ENCODE assay signal across 28 cellular contexts in genomic region chr11:92409956-92410355, GRCh38.
"Had no signal": no experiment of that assay in that cellular context is flagged by ENCODE, and none has a peak within 500 bp of the region (broad histone marks: within the 10 kb centered on the region; RNA-seq: fewer than 3 reads in every experiment).

No MANE protein-coding gene starts in this region.

- DNase-seq: activated CD4-positive, alpha-beta T cell treated with anti-CD3 and anti-CD28 coated beads for 36 hours; activated CD4-positive, alpha-beta T cell treated with anti-CD3 and anti-CD28 coated beads, Interleukin-2, amount 10 ng/mL, durations not matched to agents 7 days and 5 days; activated CD4-positive, alpha-beta T cell treated with anti-CD3 and anti-CD28 coated beads, Interleukin-2, amount 50 U/mL, for 48 hours; activated CD8-positive, alpha-beta T cell treated with anti-CD3 and anti-CD28 coated beads, Interleukin-2, amount 10 ng/mL, durations not matched to agents 7 days and 5 days; activated gamma-delta T cell; activated naive CD4-positive, alpha-beta T cell treated with Interleukin-2 at 50 U/mL for 16 hours; activated naive CD8-positive, alpha-beta T cell treated with anti-CD3 and anti-CD28 coated beads, Interleukin-2, amount 10 ng/mL, durations not matched to agents 7 days and 5 days; activated T-cell treated with anti-CD3 and anti-CD28 coated beads, Interleukin-2, amount 50 U/mL, for 24 hours; amygdala; Karpas-422; KBM-7; MG63; NCI-H1092; NCI-H1436 treated with DMSO at 0.1 percent for 48 hours; NCI-H1694 treated with DMSO at 0.1 percent for 48 hours; NCI-H2029; NCI-H2171 treated with DMSO at 0.1 percent for 48 hours; NCI-H510A treated with DMSO at 0.1 percent for 48 hours; SHP77; SJCRH30; T1000 had no signal

- H3K9me3 ChIP-seq: ascending aorta, MG63, SJCRH30 had no signal

- H3K27me3 Mint-ChIP-seq: activated CD4-positive, alpha-beta T cell treated with anti-CD3 and anti-CD28 coated beads for 36 hours; activated CD4-positive, alpha-beta T cell treated with anti-CD3 and anti-CD28 coated beads, Interleukin-2, amount 10 ng/mL, durations not matched to agents 7 days and 5 days; activated naive CD4-positive, alpha-beta T cell treated with anti-CD3 and anti-CD28 coated beads, Interleukin-2, amount 50 U/mL, for 24 hours; activated naive CD8-positive, alpha-beta T cell treated with anti-CD3 and anti-CD28 coated beads, Interleukin-2, amount 10 ng/mL, durations not matched to agents 7 days and 5 days; activated T-cell treated with anti-CD3 and anti-CD28 coated beads, Interleukin-2, amount 50 U/mL, for 24 hours; central memory CD8-positive, alpha-beta T cell had no signal

- H3K4me3 ChIP-seq: ascending aorta, cardiac muscle cell, MG63, SJCRH30, SK-N-MC had no signal

- H3K4me1 ChIP-seq: SJCRH30 had no signal

- H3K4me3 Mint-ChIP-seq: activated CD4-positive, alpha-beta T cell treated with anti-CD3 and anti-CD28 coated beads for 36 hours; activated CD4-positive, alpha-beta T cell treated with anti-CD3 and anti-CD28 coated beads, Interleukin-2, amount 10 ng/mL, durations not matched to agents 7 days and 5 days; activated CD8-positive, alpha-beta T cell treated with anti-CD3 and anti-CD28 coated beads, Interleukin-2, amount 10 ng/mL, durations not matched to agents 7 days and 5 days; activated naive CD4-positive, alpha-beta T cell treated with anti-CD3 and anti-CD28 coated beads, Interleukin-2, amount 50 U/mL, for 24 hours; activated naive CD8-positive, alpha-beta T cell treated with anti-CD3 and anti-CD28 coated beads, Interleukin-2, amount 10 ng/mL, durations not matched to agents 7 days and 5 days; activated T-cell treated with anti-CD3 and anti-CD28 coated beads, Interleukin-2, amount 50 U/mL, for 24 hours; central memory CD8-positive, alpha-beta T cell had no signal

- H3K36me3 Mint-ChIP-seq: activated naive CD4-positive, alpha-beta T cell treated with anti-CD3 and anti-CD28 coated beads, Interleukin-2, amount 50 U/mL, for 24 hours; activated naive CD8-positive, alpha-beta T cell treated with anti-CD3 and anti-CD28 coated beads, Interleukin-2, amount 10 ng/mL, durations not matched to agents 7 days and 5 days had no signal

- H3K36me3 ChIP-seq: ascending aorta, cardiac muscle cell, MG63, SJCRH30 had no signal

- H3K27ac Mint-ChIP-seq: activated CD4-positive, alpha-beta T cell treated with anti-CD3 and anti-CD28 coated beads for 36 hours; activated CD4-positive, alpha-beta T cell treated with anti-CD3 and anti-CD28 coated beads, Interleukin-2, amount 10 ng/mL, durations not matched to agents 7 days and 5 days; activated CD8-positive, alpha-beta T cell treated with anti-CD3 and anti-CD28 coated beads, Interleukin-2, amount 10 ng/mL, durations not matched to agents 7 days and 5 days; activated naive CD4-positive, alpha-beta T cell treated with anti-CD3 and anti-CD28 coated beads, Interleukin-2, amount 50 U/mL, for 24 hours; activated naive CD8-positive, alpha-beta T cell treated with anti-CD3 and anti-CD28 coated beads, Interleukin-2, amount 10 ng/mL, durations not matched to agents 7 days and 5 days; activated T-cell treated with anti-CD3 and anti-CD28 coated beads, Interleukin-2, amount 50 U/mL, for 24 hours; activated T-helper 2 cell treated with anti-CD3 and anti-CD28 coated beads, Interferon-gamma antibody, Interleukin-2, Interleukin-4, amounts not matched to agents 10 μg/mL and 5 μg/mL and 100 μg/mL, durations not matched to agents 14 hours and 24 hours and 36 hours had no signal

- H3K27me3 ChIP-seq: ascending aorta, cardiac muscle cell, MG63, SJCRH30 had no signal

- ATAC-seq: activated CD4-positive, alpha-beta T cell treated with anti-CD3 and anti-CD28 coated beads for 36 hours; activated CD4-positive, CD25-positive, alpha-beta regulatory T cell treated with anti-CD3 and anti-CD28 coated beads, Interleukin-2, amount 50 U/mL, for 24 hours; activated CD8-positive, alpha-beta T cell treated with anti-CD3 and anti-CD28 coated beads, Interleukin-2, amount 10 ng/mL, durations not matched to agents 7 days and 5 days had no signal

- H3K27ac ChIP-seq: ascending aorta, cardiac muscle cell, SJCRH30, SK-N-MC had no signal

- H3K9me3 Mint-ChIP-seq: activated CD4-positive, alpha-beta T cell treated with anti-CD3 and anti-CD28 coated beads, Interleukin-2, amount 10 ng/mL, durations not matched to agents 7 days and 5 days; activated naive CD4-positive, alpha-beta T cell treated with anti-CD3 and anti-CD28 coated beads, Interleukin-2, amount 50 U/mL, for 24 hours; activated naive CD8-positive, alpha-beta T cell treated with anti-CD3 and anti-CD28 coated beads, Interleukin-2, amount 10 ng/mL, durations not matched to agents 7 days and 5 days; activated T-helper 2 cell treated with anti-CD3 and anti-CD28 coated beads, Interferon-gamma antibody, Interleukin-2, Interleukin-4, amounts not matched to agents 10 μg/mL and 5 μg/mL and 100 μg/mL, durations not matched to agents 14 hours and 24 hours and 36 hours had no signal

- H3K4me1 Mint-ChIP-seq: activated CD4-positive, alpha-beta T cell treated with anti-CD3 and anti-CD28 coated beads for 36 hours; activated CD4-positive, alpha-beta T cell treated with anti-CD3 and anti-CD28 coated beads, Interleukin-2, amount 10 ng/mL, durations not matched to agents 7 days and 5 days; activated naive CD4-positive, alpha-beta T cell treated with anti-CD3 and anti-CD28 coated beads, Interleukin-2, amount 50 U/mL, for 24 hours; activated naive CD8-positive, alpha-beta T cell treated with anti-CD3 and anti-CD28 coated beads, Interleukin-2, amount 10 ng/mL, durations not matched to agents 7 days and 5 days; central memory CD8-positive, alpha-beta T cell had no signal
